Comparison of ENCODE assay signal across 18 cellular contexts in the genomic region with DNA sequence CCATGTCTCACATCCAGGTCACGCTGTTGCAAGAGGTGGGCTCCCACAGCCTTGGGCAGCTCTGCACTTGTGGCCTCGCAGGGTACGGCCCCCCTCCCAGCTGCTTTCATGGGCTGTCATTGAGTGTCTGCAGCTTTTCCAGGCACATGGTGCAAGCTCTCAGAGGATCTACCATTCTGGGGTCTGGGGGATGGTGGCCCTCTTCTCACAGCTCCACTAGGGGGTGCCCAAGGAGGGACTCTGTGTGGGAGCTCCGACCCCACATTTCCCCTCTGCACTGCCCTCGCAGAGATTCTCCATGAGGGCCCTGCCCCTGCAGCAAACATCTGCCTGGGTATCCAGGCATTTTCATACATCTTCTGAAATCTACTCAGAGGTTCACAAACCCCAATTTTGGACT.
"Had no signal": no experiment of that assay in that cellular context is flagged by ENCODE, and none has a peak within 500 bp of the region (broad histone marks: within the 10 kb centered on the region; RNA-seq: fewer than 3 reads in every experiment).

No MANE protein-coding gene starts in this region.

- H3K27me3 ChIP-seq: breast epithelium, dorsolateral prefrontal cortex, esophagus muscularis mucosa, tibial nerve, vagina had no signal

- H3K4me1 ChIP-seq: breast epithelium, esophagus muscularis mucosa, tibial nerve, vagina had no signal

- H3K9me3 ChIP-seq: breast epithelium, esophagus muscularis mucosa, tibial nerve, vagina had no signal

- ATAC-seq: activated CD4-positive, CD25-positive, alpha-beta regulatory T cell treated with anti-CD3 and anti-CD28 coated beads, Interleukin-2, amount 50 U/mL, for 24 hours; left cardiac atrium; naive thymus-derived CD4-positive, alpha-beta T cell; right cardiac atrium; stimulated activated naive B cell treated with anti-CD40 and anti-IgM and Interleukin-4, amounts not matched to agents 10 μg/mL and 1 μg/mL and 100 μg/mL, for 72 hours had no signal

- H3K27ac ChIP-seq: breast epithelium, esophagus muscularis mucosa, tibial nerve, vagina had no signal

- H3K4me3 ChIP-seq: breast epithelium, dorsolateral prefrontal cortex, esophagus muscularis mucosa, lung, tibial nerve, vagina had no signal

- H3K36me3 ChIP-seq: breast epithelium, esophagus muscularis mucosa, tibial nerve, vagina had no signal

- DNase-seq: activated CD4-positive, alpha-beta T cell treated with anti-CD3 and anti-CD28 coated beads, Interleukin-2, amount 50 U/mL, for 4 hours; activated gamma-delta T cell treated with Interleukin-2 at 50 U/mL for 16 hours; activated naive CD8-positive, alpha-beta T cell treated with anti-CD3 and anti-CD28 coated beads for 36 hours; activated T-cell treated with anti-CD3 and anti-CD28 coated beads, Interleukin-2, amount 50 U/mL, for 1 hour; anterior cingulate cortex; dorsolateral prefrontal cortex; immature natural killer cell; left cardiac atrium; naive thymus-derived CD4-positive, alpha-beta T cell; right cardiac atrium; stimulated activated CD4-positive, alpha-beta T cell treated with anti-CD3 and anti-CD28 coated beads, Interleukin-1b, Interleukin-23, amount 100 ng/mL, for 48 hours; stimulated activated naive B cell treated with anti-CD40 and anti-IgM and Interleukin-4, amounts not matched to agents 10 μg/mL and 1 μg/mL and 100 μg/mL, for 72 hours had no signal
